1 cellular context compared by ENCODE assay signal in the genomic region with DNA sequence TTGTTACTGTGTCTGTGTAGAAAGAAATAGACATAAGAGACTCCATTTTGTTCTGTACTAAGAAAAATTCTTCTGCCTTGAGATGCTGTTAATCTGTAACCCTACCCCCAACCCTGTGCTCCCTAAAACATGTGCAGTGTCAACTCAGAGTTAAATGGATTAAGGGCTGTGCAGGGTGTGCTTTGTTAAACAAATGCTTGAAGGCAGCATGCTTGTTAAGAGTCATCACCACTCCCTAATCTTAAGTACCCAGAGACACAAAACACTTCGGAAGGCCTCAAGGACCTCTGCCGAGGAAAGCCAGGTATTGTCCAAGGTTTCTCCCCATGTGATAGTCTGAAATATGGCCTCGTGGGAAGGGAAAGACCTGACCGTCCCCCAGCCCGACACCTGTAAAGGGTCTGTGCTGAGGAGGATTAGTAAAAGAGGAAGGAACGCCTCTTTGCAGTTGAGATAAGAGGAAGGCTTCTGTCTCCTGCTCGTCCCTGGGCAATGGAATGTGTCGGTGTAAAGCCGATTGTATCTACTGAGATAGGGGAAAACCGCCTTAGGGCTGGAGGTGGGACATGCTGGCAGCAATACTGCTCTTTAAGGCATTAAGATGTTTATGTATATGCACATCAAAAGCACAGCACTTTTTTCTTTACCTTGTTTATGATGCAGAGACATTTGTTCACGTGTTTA.
TF ChIP-seq lines count a peak whose summit lies in the region.

No MANE protein-coding gene starts in this region.

TF ChIP-seq in H1, 55 proteins besides CTCF, POLR2A, EP300 and RAD21:
- peak; percentile 28 for TF ChIP-seq NANOG (IDR thresholded peaks at IDR 0.05; ENCODE audit: insufficient read depth, low read depth, low read length, poor library complexity, severe bottlenecking)
